In genomic region chr2:22600166-22600565, GRCh38 we compare ENCODE assay signal across 19 cellular contexts.
"Had no signal": no experiment of that assay in that cellular context is flagged by ENCODE, and none has a peak within 500 bp of the region (broad histone marks: within the 10 kb centered on the region; RNA-seq: fewer than 3 reads in every experiment).

No MANE protein-coding gene starts in this region.

- H3K36me3 ChIP-seq: colonic mucosa, gastrocnemius medialis, left lung, lower lobe of right lung, spleen, transverse colon had no signal

- H3K4me1 ChIP-seq: colonic mucosa, gastrocnemius medialis, left lung, lower lobe of right lung, spleen, testis, transverse colon had no signal

- H3K27me3 ChIP-seq: colonic mucosa, gastrocnemius medialis, left lung, spleen, testis, transverse colon had no signal

- H3K9me3 ChIP-seq: colonic mucosa, gastrocnemius medialis, left lung, lower lobe of right lung, spleen, testis, transverse colon had no signal

- H3K4me3 Mint-ChIP-seq: memory B cell; natural killer cell treated with Interleukin-12 subunit alpha and Interleukin-12 subunit beta and Interleukin-15 and Interleukin-18, amount 100 ng/mL, for 72 hours; stimulated activated memory B cell treated with anti-CD40 and anti-IgM and Interleukin-4, amounts not matched to agents 10 μg/mL and 1 μg/mL and 100 μg/mL, for 72 hours; stimulated activated naive CD8-positive, alpha-beta T cell treated with anti-CD3 and anti-CD28 coated beads, Interleukin-15, amount 100 ng/mL, for 72 hours had no signal

- H3K4me3 ChIP-seq: colonic mucosa, gastrocnemius medialis, left lung, lower lobe of right lung, spleen, testis, transverse colon had no signal

- H3K27ac ChIP-seq: colonic mucosa, gastrocnemius medialis, left lung, lower lobe of right lung, spleen, testis, transverse colon had no signal

- H3K27ac Mint-ChIP-seq: memory B cell; natural killer cell treated with Interleukin-12 subunit alpha and Interleukin-12 subunit beta and Interleukin-15 and Interleukin-18, amount 100 ng/mL, for 72 hours; stimulated activated memory B cell treated with anti-CD40 and anti-IgM and Interleukin-4, amounts not matched to agents 10 μg/mL and 1 μg/mL and 100 μg/mL, for 72 hours; stimulated activated naive CD8-positive, alpha-beta T cell treated with anti-CD3 and anti-CD28 coated beads, Interleukin-15, amount 100 ng/mL, for 72 hours had no signal

- H3K36me3 Mint-ChIP-seq: memory B cell; natural killer cell treated with Interleukin-12 subunit alpha and Interleukin-12 subunit beta and Interleukin-15 and Interleukin-18, amount 100 ng/mL, for 72 hours; stimulated activated memory B cell treated with anti-CD40 and anti-IgM and Interleukin-4, amounts not matched to agents 10 μg/mL and 1 μg/mL and 100 μg/mL, for 72 hours had no signal

- H3K27me3 Mint-ChIP-seq: memory B cell; natural killer cell treated with Interleukin-12 subunit alpha and Interleukin-12 subunit beta and Interleukin-15 and Interleukin-18, amount 100 ng/mL, for 72 hours; stimulated activated memory B cell treated with anti-CD40 and anti-IgM and Interleukin-4, amounts not matched to agents 10 μg/mL and 1 μg/mL and 100 μg/mL, for 72 hours; stimulated activated naive CD8-positive, alpha-beta T cell treated with anti-CD3 and anti-CD28 coated beads, Interleukin-15, amount 100 ng/mL, for 72 hours had no signal

- DNase-seq: caudate nucleus; colonic mucosa; effector CD8-positive, alpha-beta T cell; gastrocnemius medialis; islet precursor cell; left lung; lower lobe of right lung; midbrain; posterior cingulate gyrus; spleen; stimulated activated CD4-positive, alpha-beta T cell treated with anti-CD3 and anti-CD28 coated beads, Interleukin-15, amount 100 ng/mL, for 24 hours; stimulated activated CD4-positive, alpha-beta T cell treated with anti-CD3 and anti-CD28 coated beads, Interleukin-1b, Interleukin-23, amount 100 ng/mL, for 48 hours; stimulated activated CD4-positive, alpha-beta T cell treated with anti-CD3 and anti-CD28 coated beads, Interleukin-4, amount 100 ng/mL, for 24 hours; stimulated activated naive CD8-positive, alpha-beta T cell treated with anti-CD3 and anti-CD28 coated beads, Interleukin-15, amount 100 ng/mL, for 72 hours; testis; transverse colon had no signal

- H3K4me1 Mint-ChIP-seq: memory B cell; stimulated activated memory B cell treated with anti-CD40 and anti-IgM and Interleukin-4, amounts not matched to agents 10 μg/mL and 1 μg/mL and 100 μg/mL, for 72 hours; stimulated activated naive CD8-positive, alpha-beta T cell treated with anti-CD3 and anti-CD28 coated beads, Interleukin-15, amount 100 ng/mL, for 72 hours had no signal
